ENCODE assay signal across 23 cellular contexts in the genomic region with DNA sequence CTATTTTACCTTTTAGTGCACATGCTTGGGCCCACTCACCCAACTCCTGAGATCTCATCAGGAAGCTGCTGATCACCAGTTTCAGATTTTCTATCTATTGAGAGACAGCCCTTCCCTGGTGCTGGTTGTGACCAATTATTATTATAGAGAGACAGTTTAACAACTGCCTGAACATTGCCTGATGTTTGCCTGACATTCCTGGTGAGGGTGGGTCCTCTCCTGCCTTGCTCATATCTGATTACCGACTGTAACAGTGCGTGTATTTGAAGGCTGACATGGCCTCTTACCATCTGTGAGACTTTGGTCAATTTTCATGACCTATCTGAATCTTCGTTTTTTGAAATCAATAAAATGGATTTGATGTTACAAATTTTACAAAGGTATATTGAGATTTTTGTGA.
"Had no signal": no experiment of that assay in that cellular context is flagged by ENCODE, and none has a peak within 500 bp of the region (broad histone marks: within the 10 kb centered on the region; RNA-seq: fewer than 3 reads in every experiment).

No MANE protein-coding gene starts in this region.

- FAIRE-seq: endometrium, endothelial cell of umbilical vein, frontal cortex, islet of Langerhans, keratinocyte had no signal

- H3K27ac ChIP-seq: colonic mucosa, esophagus muscularis mucosa, foreskin keratinocyte, gastroesophageal sphincter, heart left ventricle, left lung, lower lobe of right lung had no signal

- H3K27me3 ChIP-seq: colonic mucosa, esophagus muscularis mucosa, foreskin keratinocyte, gastroesophageal sphincter, heart left ventricle, left lung had no signal

- H3K9me3 ChIP-seq: colonic mucosa, lower lobe of right lung had no signal

- ATAC-seq: effector memory CD8-positive, alpha-beta T cell; foreskin keratinocyte; gastroesophageal sphincter; heart left ventricle; left cardiac atrium; left lung; left ventricle myocardium superior; mucosa of descending colon; naive thymus-derived CD8-positive, alpha-beta T cell had no signal

- H3K4me1 ChIP-seq: colonic mucosa, esophagus muscularis mucosa, foreskin keratinocyte, gastroesophageal sphincter, heart left ventricle, left lung, lower lobe of right lung had no signal

- H3K4me3 ChIP-seq: colonic mucosa, esophagus muscularis mucosa, gastroesophageal sphincter, heart left ventricle, left lung, lower lobe of right lung, mucosa of descending colon had no signal

- DNase-seq: colonic mucosa; cortex of kidney; effector CD8-positive, alpha-beta T cell; effector memory CD8-positive, alpha-beta T cell; endodermal cell; foreskin keratinocyte; heart left ventricle; hippocampal formation; left cardiac atrium; left lung; left ventricle myocardium superior; lower lobe of right lung; mesenchymal stem cell; mucosa of descending colon; naive B cell; naive thymus-derived CD8-positive, alpha-beta T cell had no signal

- H3K36me3 ChIP-seq: colonic mucosa, esophagus muscularis mucosa, gastroesophageal sphincter, heart left ventricle, left lung, lower lobe of right lung had no signal
